In the genomic region with DNA sequence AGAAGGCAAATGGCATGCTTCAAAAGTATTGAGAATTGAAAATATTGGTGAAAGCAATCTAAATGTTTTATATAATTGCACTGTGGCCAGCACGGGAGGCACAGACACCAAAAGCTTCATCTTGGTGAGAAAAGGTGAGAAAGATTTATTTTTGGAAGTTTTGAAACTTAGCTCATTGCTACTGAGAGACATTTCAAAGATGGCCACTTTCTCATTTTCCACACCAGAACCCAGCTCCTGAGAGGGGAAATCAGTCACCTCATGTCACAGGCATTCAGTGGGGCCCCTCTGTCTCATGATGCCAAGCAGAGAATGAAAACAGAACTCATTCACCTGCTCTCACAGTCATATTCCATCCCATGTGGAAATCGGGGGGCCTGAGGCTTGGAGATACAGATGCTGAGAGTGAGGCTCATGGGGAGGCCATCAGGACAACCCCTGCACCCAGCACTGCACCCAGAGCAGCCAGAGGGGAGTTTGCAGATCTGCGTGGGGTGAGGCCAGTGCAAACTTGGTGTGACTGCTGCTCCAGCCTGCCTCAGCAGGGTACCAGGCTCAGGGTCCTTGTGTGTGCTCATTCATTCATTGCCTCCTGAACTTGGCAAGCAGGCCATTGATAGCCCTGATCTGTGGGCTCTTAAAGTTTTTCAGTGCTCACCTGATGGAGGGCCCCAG, we compare ENCODE assay signal across 1 cellular context.
A peak's percentile ranks its signal among the peaks of the same experiment; 100 is the strongest.
TF ChIP-seq lines count a peak whose summit lies in the region.

No MANE protein-coding gene starts in this region.

TF ChIP-seq in GM12878, 131 proteins besides CTCF, POLR2A, EP300 and RAD21 (continued from another document):
- TF ChIP-seq, protein P1, sequence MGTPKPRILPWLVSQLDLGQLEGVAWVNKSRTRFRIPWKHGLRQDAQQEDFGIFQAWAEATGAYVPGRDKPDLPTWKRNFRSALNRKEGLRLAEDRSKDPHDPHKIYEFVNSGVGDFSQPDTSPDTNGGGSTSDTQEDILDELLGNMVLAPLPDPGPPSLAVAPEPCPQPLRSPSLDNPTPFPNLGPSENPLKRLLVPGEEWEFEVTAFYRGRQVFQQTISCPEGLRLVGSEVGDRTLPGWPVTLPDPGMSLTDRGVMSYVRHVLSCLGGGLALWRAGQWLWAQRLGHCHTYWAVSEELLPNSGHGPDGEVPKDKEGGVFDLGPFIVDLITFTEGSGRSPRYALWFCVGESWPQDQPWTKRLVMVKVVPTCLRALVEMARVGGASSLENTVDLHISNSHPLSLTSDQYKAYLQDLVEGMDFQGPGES (IDR thresholded peaks at IDR 0.05): no peak
- TF ChIP-seq ZNF217 (IDR thresholded peaks at IDR 0.05) (no peak), MEF2B (IDR thresholded peaks at IDR 0.05; ENCODE audit: partially characterized antibody, poor library complexity, severe bottlenecking) (no peak), RCOR1 (conservative IDR thresholded peaks at IDR 0.05; ENCODE audit: low read depth, low read length) (no peak), SREBF1 (IDR thresholded peaks at IDR 0.05; ENCODE audit: low read length) (no peak), STAT3 (IDR thresholded peaks at IDR 0.05; ENCODE audit: low read depth, low read length) (no peak), NFIC (IDR thresholded peaks at IDR 0.05; ENCODE audit: low read depth, low read length) (no peak), MXI1 (IDR thresholded peaks at IDR 0.05; ENCODE audit: low read depth, low read length) (no peak), HDAC2 (IDR thresholded peaks at IDR 0.05) (no peak), NBN (IDR thresholded peaks at IDR 0.05) (no peak), CHD1 (IDR thresholded peaks at IDR 0.05; ENCODE audit: low read depth, low read length) (no peak), CHD2 (IDR thresholded peaks at IDR 0.05; ENCODE audit: borderline replicate concordance, low read depth, low read length) (no peak), CREB1 (IDR thresholded peaks at IDR 0.05; ENCODE audit: low read depth) (no peak), GABPA (IDR thresholded peaks at IDR 0.05; ENCODE audit: low read depth) (no peak), JUNB (IDR thresholded peaks at IDR 0.05) (no peak), BACH1 (IDR thresholded peaks at IDR 0.05; ENCODE audit: borderline replicate concordance) (no peak), CEBPB (IDR thresholded peaks at IDR 0.05; ENCODE audit: borderline replicate concordance in 1 of 2, low read depth in 2 of 2, low read length in 2 of 2) (no peak), RUNX3 (IDR thresholded peaks at IDR 0.05; ENCODE audit: low read length) (peak; percentile 59), NFYA (IDR thresholded peaks at IDR 0.05; ENCODE audit: borderline replicate concordance, low read depth, low read length) (no peak), MYC (IDR thresholded peaks at IDR 0.05; ENCODE audit: insufficient read depth, insufficient read length, insufficient replicate concordance, low read length, severe bottlenecking) (no peak), NR2C1 (IDR thresholded peaks at IDR 0.05) (no peak), EZH2 (IDR thresholded peaks at IDR 0.05; ENCODE audit: borderline replicate concordance, control insufficient read depth, low read depth, low read length) (no peak), KDM1A (IDR thresholded peaks at IDR 0.05; ENCODE audit: borderline replicate concordance) (no peak), NR2C2 (IDR thresholded peaks at IDR 0.05; ENCODE audit: borderline replicate concordance, control insufficient read depth, insufficient read length, low read depth) (no peak), NR2F1 (conservative IDR thresholded peaks at IDR 0.05) (no peak), RELA (IDR thresholded peaks at IDR 0.05; ENCODE audit: borderline replicate concordance, partially characterized antibody) (no peak), FOXK2 (IDR thresholded peaks at IDR 0.05) (no peak)
- TF ChIP-seq, protein P2, sequence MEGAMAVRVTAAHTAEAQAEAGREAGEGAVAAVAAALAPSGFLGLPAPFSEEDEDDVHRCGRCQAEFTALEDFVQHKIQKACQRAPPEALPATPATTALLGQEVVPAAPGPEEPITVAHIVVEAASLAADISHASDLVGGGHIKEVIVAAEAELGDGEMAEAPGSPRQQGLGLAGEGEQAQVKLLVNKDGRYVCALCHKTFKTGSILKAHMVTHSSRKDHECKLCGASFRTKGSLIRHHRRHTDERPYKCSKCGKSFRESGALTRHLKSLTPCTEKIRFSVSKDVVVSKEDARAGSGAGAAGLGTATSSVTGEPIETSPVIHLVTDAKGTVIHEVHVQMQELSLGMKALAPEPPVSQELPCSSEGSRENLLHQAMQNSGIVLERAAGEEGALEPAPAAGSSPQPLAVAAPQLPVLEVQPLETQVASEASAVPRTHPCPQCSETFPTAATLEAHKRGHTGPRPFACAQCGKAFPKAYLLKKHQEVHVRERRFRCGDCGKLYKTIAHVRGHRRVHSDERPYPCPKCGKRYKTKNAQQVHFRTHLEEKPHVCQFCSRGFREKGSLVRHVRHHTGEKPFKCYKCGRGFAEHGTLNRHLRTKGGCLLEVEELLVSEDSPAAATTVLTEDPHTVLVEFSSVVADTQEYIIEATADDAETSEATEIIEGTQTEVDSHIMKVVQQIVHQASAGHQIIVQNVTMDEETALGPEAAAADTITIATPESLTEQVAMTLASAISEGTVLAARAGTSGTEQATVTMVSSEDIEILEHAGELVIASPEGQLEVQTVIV (IDR thresholded peaks at IDR 0.05; ENCODE audit: borderline replicate concordance, partially characterized antibody): no peak
- TF ChIP-seq, protein P3, sequence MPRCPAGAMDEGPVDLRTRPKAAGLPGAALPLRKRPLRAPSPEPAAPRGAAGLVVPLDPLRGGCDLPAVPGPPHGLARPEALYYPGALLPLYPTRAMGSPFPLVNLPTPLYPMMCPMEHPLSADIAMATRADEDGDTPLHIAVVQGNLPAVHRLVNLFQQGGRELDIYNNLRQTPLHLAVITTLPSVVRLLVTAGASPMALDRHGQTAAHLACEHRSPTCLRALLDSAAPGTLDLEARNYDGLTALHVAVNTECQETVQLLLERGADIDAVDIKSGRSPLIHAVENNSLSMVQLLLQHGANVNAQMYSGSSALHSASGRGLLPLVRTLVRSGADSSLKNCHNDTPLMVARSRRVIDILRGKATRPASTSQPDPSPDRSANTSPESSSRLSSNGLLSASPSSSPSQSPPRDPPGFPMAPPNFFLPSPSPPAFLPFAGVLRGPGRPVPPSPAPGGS (IDR thresholded peaks at IDR 0.05; ENCODE audit: borderline replicate concordance, insufficient read depth, low read depth, low read length, poor library complexity, severe bottlenecking): peak; percentile 81
- TF ChIP-seq, protein P4, sequence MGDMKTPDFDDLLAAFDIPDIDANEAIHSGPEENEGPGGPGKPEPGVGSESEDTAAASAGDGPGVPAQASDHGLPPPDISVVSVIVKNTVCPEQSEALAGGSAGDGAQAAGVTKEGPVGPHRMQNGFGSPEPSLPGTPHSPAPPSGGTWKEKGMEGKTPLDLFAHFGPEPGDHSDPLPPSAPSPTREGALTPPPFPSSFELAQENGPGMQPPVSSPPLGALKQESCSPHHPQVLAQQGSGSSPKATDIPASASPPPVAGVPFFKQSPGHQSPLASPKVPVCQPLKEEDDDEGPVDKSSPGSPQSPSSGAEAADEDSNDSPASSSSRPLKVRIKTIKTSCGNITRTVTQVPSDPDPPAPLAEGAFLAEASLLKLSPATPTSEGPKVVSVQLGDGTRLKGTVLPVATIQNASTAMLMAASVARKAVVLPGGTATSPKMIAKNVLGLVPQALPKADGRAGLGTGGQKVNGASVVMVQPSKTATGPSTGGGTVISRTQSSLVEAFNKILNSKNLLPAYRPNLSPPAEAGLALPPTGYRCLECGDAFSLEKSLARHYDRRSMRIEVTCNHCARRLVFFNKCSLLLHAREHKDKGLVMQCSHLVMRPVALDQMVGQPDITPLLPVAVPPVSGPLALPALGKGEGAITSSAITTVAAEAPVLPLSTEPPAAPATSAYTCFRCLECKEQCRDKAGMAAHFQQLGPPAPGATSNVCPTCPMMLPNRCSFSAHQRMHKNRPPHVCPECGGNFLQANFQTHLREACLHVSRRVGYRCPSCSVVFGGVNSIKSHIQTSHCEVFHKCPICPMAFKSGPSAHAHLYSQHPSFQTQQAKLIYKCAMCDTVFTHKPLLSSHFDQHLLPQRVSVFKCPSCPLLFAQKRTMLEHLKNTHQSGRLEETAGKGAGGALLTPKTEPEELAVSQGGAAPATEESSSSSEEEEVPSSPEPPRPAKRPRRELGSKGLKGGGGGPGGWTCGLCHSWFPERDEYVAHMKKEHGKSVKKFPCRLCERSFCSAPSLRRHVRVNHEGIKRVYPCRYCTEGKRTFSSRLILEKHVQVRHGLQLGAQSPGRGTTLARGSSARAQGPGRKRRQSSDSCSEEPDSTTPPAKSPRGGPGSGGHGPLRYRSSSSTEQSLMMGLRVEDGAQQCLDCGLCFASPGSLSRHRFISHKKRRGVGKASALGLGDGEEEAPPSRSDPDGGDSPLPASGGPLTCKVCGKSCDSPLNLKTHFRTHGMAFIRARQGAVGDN (IDR thresholded peaks at IDR 0.05): no peak
- TF ChIP-seq, protein P5, sequence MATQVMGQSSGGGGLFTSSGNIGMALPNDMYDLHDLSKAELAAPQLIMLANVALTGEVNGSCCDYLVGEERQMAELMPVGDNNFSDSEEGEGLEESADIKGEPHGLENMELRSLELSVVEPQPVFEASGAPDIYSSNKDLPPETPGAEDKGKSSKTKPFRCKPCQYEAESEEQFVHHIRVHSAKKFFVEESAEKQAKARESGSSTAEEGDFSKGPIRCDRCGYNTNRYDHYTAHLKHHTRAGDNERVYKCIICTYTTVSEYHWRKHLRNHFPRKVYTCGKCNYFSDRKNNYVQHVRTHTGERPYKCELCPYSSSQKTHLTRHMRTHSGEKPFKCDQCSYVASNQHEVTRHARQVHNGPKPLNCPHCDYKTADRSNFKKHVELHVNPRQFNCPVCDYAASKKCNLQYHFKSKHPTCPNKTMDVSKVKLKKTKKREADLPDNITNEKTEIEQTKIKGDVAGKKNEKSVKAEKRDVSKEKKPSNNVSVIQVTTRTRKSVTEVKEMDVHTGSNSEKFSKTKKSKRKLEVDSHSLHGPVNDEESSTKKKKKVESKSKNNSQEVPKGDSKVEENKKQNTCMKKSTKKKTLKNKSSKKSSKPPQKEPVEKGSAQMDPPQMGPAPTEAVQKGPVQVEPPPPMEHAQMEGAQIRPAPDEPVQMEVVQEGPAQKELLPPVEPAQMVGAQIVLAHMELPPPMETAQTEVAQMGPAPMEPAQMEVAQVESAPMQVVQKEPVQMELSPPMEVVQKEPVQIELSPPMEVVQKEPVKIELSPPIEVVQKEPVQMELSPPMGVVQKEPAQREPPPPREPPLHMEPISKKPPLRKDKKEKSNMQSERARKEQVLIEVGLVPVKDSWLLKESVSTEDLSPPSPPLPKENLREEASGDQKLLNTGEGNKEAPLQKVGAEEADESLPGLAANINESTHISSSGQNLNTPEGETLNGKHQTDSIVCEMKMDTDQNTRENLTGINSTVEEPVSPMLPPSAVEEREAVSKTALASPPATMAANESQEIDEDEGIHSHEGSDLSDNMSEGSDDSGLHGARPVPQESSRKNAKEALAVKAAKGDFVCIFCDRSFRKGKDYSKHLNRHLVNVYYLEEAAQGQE (IDR thresholded peaks at IDR 0.05; ENCODE audit: low read depth, low read length): no peak
- TF ChIP-seq, protein P6, sequence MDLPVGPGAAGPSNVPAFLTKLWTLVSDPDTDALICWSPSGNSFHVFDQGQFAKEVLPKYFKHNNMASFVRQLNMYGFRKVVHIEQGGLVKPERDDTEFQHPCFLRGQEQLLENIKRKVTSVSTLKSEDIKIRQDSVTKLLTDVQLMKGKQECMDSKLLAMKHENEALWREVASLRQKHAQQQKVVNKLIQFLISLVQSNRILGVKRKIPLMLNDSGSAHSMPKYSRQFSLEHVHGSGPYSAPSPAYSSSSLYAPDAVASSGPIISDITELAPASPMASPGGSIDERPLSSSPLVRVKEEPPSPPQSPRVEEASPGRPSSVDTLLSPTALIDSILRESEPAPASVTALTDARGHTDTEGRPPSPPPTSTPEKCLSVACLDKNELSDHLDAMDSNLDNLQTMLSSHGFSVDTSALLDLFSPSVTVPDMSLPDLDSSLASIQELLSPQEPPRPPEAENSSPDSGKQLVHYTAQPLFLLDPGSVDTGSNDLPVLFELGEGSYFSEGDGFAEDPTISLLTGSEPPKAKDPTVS (IDR thresholded peaks at IDR 0.05; ENCODE audit: low read depth, low read length): no peak
- TF ChIP-seq, protein P7, sequence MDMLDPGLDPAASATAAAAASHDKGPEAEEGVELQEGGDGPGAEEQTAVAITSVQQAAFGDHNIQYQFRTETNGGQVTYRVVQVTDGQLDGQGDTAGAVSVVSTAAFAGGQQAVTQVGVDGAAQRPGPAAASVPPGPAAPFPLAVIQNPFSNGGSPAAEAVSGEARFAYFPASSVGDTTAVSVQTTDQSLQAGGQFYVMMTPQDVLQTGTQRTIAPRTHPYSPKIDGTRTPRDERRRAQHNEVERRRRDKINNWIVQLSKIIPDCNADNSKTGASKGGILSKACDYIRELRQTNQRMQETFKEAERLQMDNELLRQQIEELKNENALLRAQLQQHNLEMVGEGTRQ (IDR thresholded peaks at IDR 0.05; ENCODE audit: borderline replicate concordance, low read depth, low read length): no peak
- TF ChIP-seq, protein P8, sequence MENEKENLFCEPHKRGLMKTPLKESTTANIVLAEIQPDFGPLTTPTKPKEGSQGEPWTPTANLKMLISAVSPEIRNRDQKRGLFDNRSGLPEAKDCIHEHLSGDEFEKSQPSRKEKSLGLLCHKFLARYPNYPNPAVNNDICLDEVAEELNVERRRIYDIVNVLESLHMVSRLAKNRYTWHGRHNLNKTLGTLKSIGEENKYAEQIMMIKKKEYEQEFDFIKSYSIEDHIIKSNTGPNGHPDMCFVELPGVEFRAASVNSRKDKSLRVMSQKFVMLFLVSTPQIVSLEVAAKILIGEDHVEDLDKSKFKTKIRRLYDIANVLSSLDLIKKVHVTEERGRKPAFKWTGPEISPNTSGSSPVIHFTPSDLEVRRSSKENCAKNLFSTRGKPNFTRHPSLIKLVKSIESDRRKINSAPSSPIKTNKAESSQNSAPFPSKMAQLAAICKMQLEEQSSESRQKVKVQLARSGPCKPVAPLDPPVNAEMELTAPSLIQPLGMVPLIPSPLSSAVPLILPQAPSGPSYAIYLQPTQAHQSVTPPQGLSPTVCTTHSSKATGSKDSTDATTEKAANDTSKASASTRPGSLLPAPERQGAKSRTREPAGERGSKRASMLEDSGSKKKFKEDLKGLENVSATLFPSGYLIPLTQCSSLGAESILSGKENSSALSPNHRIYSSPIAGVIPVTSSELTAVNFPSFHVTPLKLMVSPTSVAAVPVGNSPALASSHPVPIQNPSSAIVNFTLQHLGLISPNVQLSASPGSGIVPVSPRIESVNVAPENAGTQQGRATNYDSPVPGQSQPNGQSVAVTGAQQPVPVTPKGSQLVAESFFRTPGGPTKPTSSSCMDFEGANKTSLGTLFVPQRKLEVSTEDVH (IDR thresholded peaks at IDR 0.05; ENCODE audit: low read depth, partially characterized antibody): no peak
